ENCODE assay signal across 20 cellular contexts in the genomic region with DNA sequence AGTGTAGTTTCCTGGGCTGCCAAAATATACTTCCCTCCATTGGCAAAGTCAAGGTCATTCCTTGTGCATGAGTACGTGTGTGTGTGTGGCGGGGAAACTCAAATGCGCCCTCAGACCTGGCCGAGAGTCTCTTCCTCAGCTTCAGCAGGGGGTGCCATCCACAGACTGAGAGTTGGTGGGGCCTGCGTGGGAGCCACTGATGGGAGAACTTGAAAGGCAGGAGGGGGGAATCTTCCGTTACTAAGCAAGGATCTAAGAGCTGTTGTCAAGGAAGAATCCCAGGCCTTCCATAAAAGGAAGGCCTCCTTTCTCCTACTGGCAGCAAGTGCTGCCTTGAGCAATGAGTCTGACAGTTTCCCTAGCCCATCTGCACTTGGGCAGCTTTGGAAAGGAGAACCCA.
DNase-seq lines count a peak whose midpoint lies in the region.
"Had no signal": no experiment of that assay in that cellular context is flagged by ENCODE, and none has a peak within 500 bp of the region (broad histone marks: within the 10 kb centered on the region; RNA-seq: fewer than 3 reads in every experiment).

No MANE protein-coding gene starts in this region.

- no peaks in the 10 kb centered on the region for H3K27me3 ChIP-seq in mesendoderm (ENCODE audit: insufficient read depth, low read length, poor library complexity)
- H3K27me3 ChIP-seq in HAP-1 (ENCODE audit: low read depth) = no peaks in the 10 kb centered on the region

- no peaks in the 10 kb centered on the region for H3K79me2 ChIP-seq in mesendoderm (ENCODE audit: control insufficient read depth, insufficient read depth, low read length)

- no peak overlapping the region for H3K56ac ChIP-seq in mesendoderm (ENCODE audit: low read length)

- H2AK5ac ChIP-seq in mesendoderm (ENCODE audit: low read length) = no peak overlapping the region

- in situ Hi-C loops in HAP-1 (cut with MboI; ENCODE audit: low sequenced_read_pairs) = no loop called here

- H3K4me2 ChIP-seq in mesendoderm (ENCODE audit: low read length) = no peak overlapping the region
- H3K4me2 ChIP-seq: A549 had no signal

- H3K27ac ChIP-seq in caudate nucleus (ENCODE audit: low read depth, low read length) (peak overlapping the region; percentile 28), mesendoderm (ENCODE audit: low read depth, low read length) (no peak overlapping the region)
- H3K27ac ChIP-seq: A549 had no signal

- H3K18ac ChIP-seq in mesendoderm (ENCODE audit: low read length) = no peak overlapping the region

- no peak overlapping the region for H3K9ac ChIP-seq in mesendoderm (ENCODE audit: low read length)

- no peak overlapping the region for H4K8ac ChIP-seq in mesendoderm (ENCODE audit: low read depth, low read length)

- H2BK120ac ChIP-seq in mesendoderm (ENCODE audit: low read depth, low read length) = no peak overlapping the region

- H3K9me3 ChIP-seq in HAP-1 = no peaks in the 10 kb centered on the region
- H3K9me3 ChIP-seq: A549 had no signal

- H4K5ac ChIP-seq in mesendoderm (ENCODE audit: low read length) = no peak overlapping the region

- DNase-seq in Ammon's horn (ENCODE audit: low spot score) = peak; percentile 35
- peak in 43 of 61 donors; percentile 9 to 87 (median 44) for DNase-seq in caudate nucleus (lab: John Stamatoyannopoulos, UW)
- DNase-seq in mesendoderm = peak; percentile 3
- DNase-seq in putamen (ENCODE audit: low spot score) = peak; percentile 73
- DNase-seq in NCI-H128 (lab: John Stamatoyannopoulos, UW; ENCODE audit: unreplicated experiment) = no peak
- no peak for DNase-seq in HAP-1 (ENCODE audit: low spot score in 2 of 2)
- no peak for DNase-seq in DMS79 treated with DMSO at 0.1 percent for 48 hours (lab: John Stamatoyannopoulos, UW)
- DNase-seq: 8988T; ACHN; AML-193; C1 segment of cervical spinal cord; Calu3; CD4-positive, alpha-beta memory T cell; COR-L47; DMS53; DND-41; GOT3; H7 had no signal

- H2BK5ac ChIP-seq in mesendoderm (ENCODE audit: low read length) = no peak overlapping the region

- H3K4ac ChIP-seq in mesendoderm (ENCODE audit: low read depth, low read length) = no peak overlapping the region

- H3K4me1 ChIP-seq in mesendoderm (ENCODE audit: control insufficient read depth, low read depth, low read length) (no peaks in the 10 kb centered on the region), HAP-1 (no peaks in the 10 kb centered on the region)
- H3K4me1 ChIP-seq: A549 had no signal

- no CpG with 5 or more reads among the region's 6 CpGs for WGBS in mesendoderm (ENCODE audit: extremely low coverage, insufficient coverage, low lambda C conversion rate)

- H3K79me1 ChIP-seq in mesendoderm (ENCODE audit: low read length) = no peaks in the 10 kb centered on the region

- H3K23ac ChIP-seq in mesendoderm (ENCODE audit: low read length) = no peak overlapping the region

- H3K36me3 ChIP-seq in mesendoderm (ENCODE audit: control insufficient read depth, insufficient read depth, low read length) (no peaks in the 10 kb centered on the region), HAP-1 (replicated peaks) (no peaks in the 10 kb centered on the region)

- no peak overlapping the region for H2BK15ac ChIP-seq in mesendoderm (replicated peaks; ENCODE audit: low read depth)

- H3K4me3 ChIP-seq in mesendoderm (ENCODE audit: low read length) = no peak overlapping the region
- no peak overlapping the region for H3K4me3 ChIP-seq in HAP-1
- H3K4me3 ChIP-seq: A549, GM12878 had no signal

Comparison
In these comparisons a context has a peak if more than half of its experiments do, and no peak if none do; other contexts are left out.
1. DNase-seq: peak in Ammon's horn (single experiment), caudate nucleus (43 of 61), mesendoderm (single experiment) and putamen (single experiment); none in NCI-H128 (single experiment), HAP-1 (0 of 2) and DMS79 treated with DMSO at 0.1 percent for 48 hours (single experiment).